Comparison of ENCODE assay signal across 19 cellular contexts in the genomic region with DNA sequence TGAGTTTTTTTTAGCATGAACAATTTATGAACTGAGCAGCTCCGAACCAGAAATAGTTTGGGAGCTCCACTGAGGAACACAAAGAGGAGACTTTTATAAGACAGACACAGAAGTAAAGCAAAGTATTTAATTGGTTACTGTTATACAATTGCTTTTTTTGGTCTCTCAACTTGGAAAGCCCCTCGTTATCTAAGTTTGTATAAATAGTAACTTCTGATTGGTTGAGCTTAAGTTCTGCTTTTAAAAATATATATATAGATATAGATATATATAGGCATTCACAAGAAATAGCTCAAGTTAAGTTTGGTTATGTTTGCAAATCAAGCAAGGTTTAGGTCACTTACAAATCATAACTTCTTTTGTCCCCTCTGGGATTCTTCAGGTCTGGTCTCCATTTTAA. TPM values are rescaled to one million over a fixed set of nuclear protein-coding genes. Genes with fewer than 3 reads are reported as not detected.
DNase-seq lines count a peak whose midpoint lies in the region; ATAC-seq and TF ChIP-seq lines count a peak whose summit lies in the region.
"Had no signal": no experiment of that assay in that cellular context is flagged by ENCODE, and none has a peak within 500 bp of the region (broad histone marks: within the 10 kb centered on the region; RNA-seq: fewer than 3 reads in every experiment).

No MANE protein-coding gene starts in this region.

- H3K4me1 Mint-ChIP-seq in activated B cell treated with CpG ODN at 0.5 μM for 24 hours (peaks cover 61% of the 10 kb centered on the region), naive B cell (peaks cover 54 to 68% (median 59%) of the 10 kb centered on the region in 3 donors)

- DNase-seq in activated B cell treated with CpG ODN at 0.5 μM for 24 hours (no peak), naive B cell (no peak), Peyer's patch (no peak), SW480 (ENCODE audit: low spot score) (no peak), NCI-H146 (lab: John Stamatoyannopoulos, UW) (no peak)
- DNase-seq: 8988T; ACHN; AML-193; C1 segment of cervical spinal cord; Calu3; CD4-positive, alpha-beta memory T cell; COR-L47; GM23248; H7; HCEC 1CT had no signal

- ATAC-seq in activated B cell treated with CpG ODN at 0.5 μM for 24 hours (ENCODE audit: low read depth) (no peak), naive B cell (ENCODE audit: low read depth in 2 of 2) (peak; percentile 43 to 46)
- ATAC-seq: A549 had no signal

- H3K27ac Mint-ChIP-seq in activated B cell treated with CpG ODN at 0.5 μM for 24 hours (peak overlapping the region; percentile 32), naive B cell (peak overlapping the region; percentile 6 to 95 (median 68))
- H3K27ac Mint-ChIP-seq: CD4-positive, alpha-beta memory T cell had no signal

- H3K4me1 ChIP-seq in DOHH2 (ENCODE audit: control insufficient read depth, low read length) (peaks cover 42% of the 10 kb centered on the region), Peyer's patch (peaks cover 0 to 3% (median 1%) of the 10 kb centered on the region in 4 donors)

- H3K27me3 ChIP-seq in DOHH2 (ENCODE audit: control insufficient read depth, low read length) (peaks cover 24% of the 10 kb centered on the region), Peyer's patch (no peaks in the 10 kb centered on the region)

- no peaks in the 10 kb centered on the region for H3K79me2 ChIP-seq in DOHH2 (ENCODE audit: control insufficient read depth, low read length)

- H3K4me3 Mint-ChIP-seq in activated B cell treated with CpG ODN at 0.5 μM for 24 hours (no peak overlapping the region), naive B cell (peak overlapping the region in 6 of 8 donors; percentile 20 to 72 (median 63))
- H3K4me3 Mint-ChIP-seq: CD4-positive, alpha-beta memory T cell had no signal

- CTCF ChIA-PET in activated B cell treated with CpG ODN at 0.5 μM for 24 hours (lab: Charles Lee), result interaction anchor here (0.6 to 3.1 kb wide), 7 partner anchors 8 to 287 kb away, joined by 3 to 20 read pairs (median 3); no protein-coding TSS in a partner anchor

- POLR2A ChIA-PET in activated B cell treated with CpG ODN at 0.5 μM for 24 hours (lab: Charles Lee), result interaction anchor here (1.0 to 1.2 kb wide), 2 partner anchors 9 to 15 kb away, joined by 4 to 5 read pairs; no protein-coding TSS in a partner anchor

- H3K36me3 Mint-ChIP-seq in activated B cell treated with CpG ODN at 0.5 μM for 24 hours (ENCODE audit: low read depth), result no peaks in the 10 kb centered on the region
- H3K36me3 Mint-ChIP-seq in naive B cell, result no peaks in the 10 kb centered on the region
- H3K36me3 Mint-ChIP-seq: CD4-positive, alpha-beta memory T cell had no signal

- H3K27ac ChIP-seq in DOHH2 (ENCODE audit: low read depth, low read length), result no peak overlapping the region
- H3K27ac ChIP-seq in Peyer's patch, result no peak overlapping the region
- H3K27ac ChIP-seq: A549, GM23248 had no signal

- peak overlapping the region; percentile 28; the same call in 1 of the 2 replicates for H3K4me3 ChIP-seq in DOHH2 (ENCODE audit: low read length)
- H3K4me3 ChIP-seq in Peyer's patch, result no peak overlapping the region
- H3K4me3 ChIP-seq: A549, GM23248 had no signal

- no peaks in the 10 kb centered on the region for H3K9me3 ChIP-seq in DOHH2 (ENCODE audit: control insufficient read depth, insufficient read depth, low read length)
- H3K9me3 ChIP-seq in Peyer's patch, result no peaks in the 10 kb centered on the region
- H3K9me3 ChIP-seq: A549 had no signal

- H3F3A ChIP-seq in DOHH2 (ENCODE audit: control insufficient read depth, insufficient read depth), result 0 out of 2 replicates have a peak, but pooled peaks cover 4% of the 10 kb centered on the region

- intact Hi-C loops in activated B cell treated with CpG ODN at 0.5 μM for 24 hours (cut with micrococcal nuclease), result no loop called here

- TF ChIP-seq CTCF in DOHH2 (IDR thresholded peaks at IDR 0.05; ENCODE audit: low read depth, low read length, poor library complexity, severe bottlenecking), result no peak
- no peak for TF ChIP-seq CTCF in activated B cell treated with CpG ODN at 0.5 μM for 24 hours (IDR thresholded peaks at IDR 0.05)
- no peak for TF ChIP-seq CTCF in Peyer's patch (IDR thresholded peaks at IDR 0.05)

- H3K36me3 ChIP-seq in DOHH2 (ENCODE audit: control insufficient read depth, low read length), result no peaks in the 10 kb centered on the region
- no peaks in the 10 kb centered on the region for H3K36me3 ChIP-seq in Peyer's patch

- no peaks in the 10 kb centered on the region for H3K9me2 ChIP-seq in DOHH2 (replicated peaks; ENCODE audit: control insufficient read depth, low read length)

- no peaks in the 10 kb centered on the region for H3K27me3 Mint-ChIP-seq in activated B cell treated with CpG ODN at 0.5 μM for 24 hours
- H3K27me3 Mint-ChIP-seq in naive B cell, result peaks cover 0 to 8% (median 0%) of the 10 kb centered on the region in 3 donors

- H3K9me3 Mint-ChIP-seq in activated B cell treated with CpG ODN at 0.5 μM for 24 hours (no peaks in the 10 kb centered on the region), naive B cell (no peaks in the 10 kb centered on the region)
- H3K9me3 Mint-ChIP-seq: CD4-positive, alpha-beta memory T cell had no signal

- peak overlapping the region; percentile 43 for H3K4me2 ChIP-seq in DOHH2 (ENCODE audit: low read length)
- H3K4me2 ChIP-seq: A549 had no signal

- H4K20me1 ChIP-seq in DOHH2 (ENCODE audit: control insufficient read depth, insufficient read depth, low read depth, low read length), result no peaks in the 10 kb centered on the region

- TF ChIP-seq POLR2A in Peyer's patch (IDR thresholded peaks at IDR 0.05), result no peak

RNA-seq across cellular contexts. Expression of gene NCR2, which starts 20.2 kb away (rescaled TPM):
- total RNA-seq in activated B cell treated with CpG ODN at 0.5 μM for 24 hours, result not detected in 2 replicates
- not detected for polyA plus RNA-seq in naive B cell (ENCODE audit: low read depth in 6 of 6)
- not detected for total RNA-seq in Peyer's patch
- total RNA-seq: Calu3; CD4-positive, alpha-beta memory T cell; GM23248; H1; H7 had no signal
- polyA plus RNA-seq: A549; BJ; CD4-positive, alpha-beta memory T cell; GM23248; H1 had no signal

RNA-seq across cellular contexts. Expression of gene TREM1, which starts 28.7 kb away (rescaled TPM):
- total RNA-seq in activated B cell treated with CpG ODN at 0.5 μM for 24 hours (0.81 TPM in 1 of 2 replicates, not detected in the other), Peyer's patch (1 to 10 TPM in 1 of 4 donors, not detected in 3; 2.1 TPM)
- polyA plus RNA-seq in naive B cell (ENCODE audit: low read depth in 6 of 6), result 1 to 10 TPM in 5 of 6 donors, not detected in 1; 2.2 to 5.6 (median 2.6) TPM
- total RNA-seq: CD4-positive, alpha-beta memory T cell; GM23248; H1; H7 had no signal
- polyA plus RNA-seq: A549; CD4-positive, alpha-beta memory T cell; GM23248; H1 had no signal
